ENCODE assay signal across 25 cellular contexts in the genomic region with DNA sequence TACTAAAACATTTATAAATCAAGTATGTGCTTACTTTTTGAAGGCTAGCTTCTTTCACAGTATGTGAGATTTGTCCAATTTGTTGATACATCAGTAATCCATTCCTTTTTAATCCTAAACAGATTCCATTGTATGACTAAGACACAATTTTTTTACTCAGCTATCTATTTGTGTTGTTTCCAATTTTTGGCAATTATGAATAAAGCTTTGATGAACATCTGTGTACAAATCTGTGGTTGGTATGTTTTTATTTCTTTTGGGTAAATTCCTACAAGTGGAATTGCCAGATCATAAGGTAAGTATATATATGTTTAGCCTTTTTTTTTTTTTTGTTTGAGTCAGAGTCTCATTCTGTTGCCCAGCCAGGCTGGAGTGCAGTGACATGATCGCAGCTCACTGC. TPM values are rescaled to one million over a fixed set of nuclear protein-coding genes. Genes with fewer than 3 reads are reported as not detected.
"Had no signal": no experiment of that assay in that cellular context is flagged by ENCODE, and none has a peak within 500 bp of the region (broad histone marks: within the 10 kb centered on the region; RNA-seq: fewer than 3 reads in every experiment).

No MANE protein-coding gene starts in this region.

- FAIRE-seq: keratinocyte, urothelium cell line had no signal

- H3K4me3 Mint-ChIP-seq: naive thymus-derived CD8-positive, alpha-beta T cell; nephron progenitor cell; stimulated activated memory B cell treated with anti-CD40 and anti-IgM and Interleukin-4, amounts not matched to agents 10 μg/mL and 1 μg/mL and 100 μg/mL, for 72 hours had no signal

- H3K27ac Mint-ChIP-seq: naive thymus-derived CD8-positive, alpha-beta T cell; nephron progenitor cell; stimulated activated memory B cell treated with anti-CD40 and anti-IgM and Interleukin-4, amounts not matched to agents 10 μg/mL and 1 μg/mL and 100 μg/mL, for 72 hours had no signal

- H3K36me3 Mint-ChIP-seq: stimulated activated memory B cell treated with anti-CD40 and anti-IgM and Interleukin-4, amounts not matched to agents 10 μg/mL and 1 μg/mL and 100 μg/mL, for 72 hours had no signal

- H3K4me1 ChIP-seq: gastrocnemius medialis, lower lobe of right lung, psoas muscle, sigmoid colon, spleen, tibial nerve, upper lobe of left lung had no signal

- H3K27me3 ChIP-seq: gastrocnemius medialis, sigmoid colon, tibial nerve, upper lobe of left lung had no signal

- H3K36me3 ChIP-seq: gastrocnemius medialis, lower lobe of right lung, sigmoid colon, spleen, thoracic aorta, tibial nerve, upper lobe of left lung had no signal

- H3K9me3 ChIP-seq: gastrocnemius medialis, lower lobe of right lung, psoas muscle, sigmoid colon, spleen, thoracic aorta, upper lobe of left lung had no signal

- H3K4me1 Mint-ChIP-seq: naive thymus-derived CD8-positive, alpha-beta T cell; nephron progenitor cell; stimulated activated memory B cell treated with anti-CD40 and anti-IgM and Interleukin-4, amounts not matched to agents 10 μg/mL and 1 μg/mL and 100 μg/mL, for 72 hours had no signal

- H3K4me3 ChIP-seq: dorsolateral prefrontal cortex, gastrocnemius medialis, lower lobe of right lung, psoas muscle, sigmoid colon, skin epidermis, spleen, thoracic aorta, tibial nerve, upper lobe of left lung had no signal

- H3K27ac ChIP-seq: dorsolateral prefrontal cortex, epithelial cell of prostate, gastrocnemius medialis, lower lobe of right lung, psoas muscle, sigmoid colon, skin epidermis, spleen, thoracic aorta, tibial nerve, upper lobe of left lung had no signal

- DNase-seq: cortex of kidney; dorsolateral prefrontal cortex; effector CD4-positive, alpha-beta T cell; gastrocnemius medialis; head of caudate nucleus; left ventricle myocardium superior; lower lobe of right lung; naive thymus-derived CD8-positive, alpha-beta T cell; nephron progenitor cell; nucleus accumbens; posterior cingulate gyrus; psoas muscle; right cardiac atrium; sigmoid colon; spleen; stimulated activated CD4-positive, alpha-beta T cell treated with anti-CD3 and anti-CD28 coated beads, Interleukin-4, amount 100 ng/mL, for 4 hours; stimulated activated naive CD8-positive, alpha-beta T cell treated with anti-CD3 and anti-CD28 coated beads, Interleukin-15, Interleukin-2, amounts not matched to agents 100 U/mL and 50 U/mL, for 24 hours; upper lobe of left lung had no signal

RNA-seq across cellular contexts. Expression of a gene that starts 56.2 kb away (rescaled TPM):
- total RNA-seq: naive thymus-derived CD8-positive, alpha-beta T cell had no signal
